In the genomic region with DNA sequence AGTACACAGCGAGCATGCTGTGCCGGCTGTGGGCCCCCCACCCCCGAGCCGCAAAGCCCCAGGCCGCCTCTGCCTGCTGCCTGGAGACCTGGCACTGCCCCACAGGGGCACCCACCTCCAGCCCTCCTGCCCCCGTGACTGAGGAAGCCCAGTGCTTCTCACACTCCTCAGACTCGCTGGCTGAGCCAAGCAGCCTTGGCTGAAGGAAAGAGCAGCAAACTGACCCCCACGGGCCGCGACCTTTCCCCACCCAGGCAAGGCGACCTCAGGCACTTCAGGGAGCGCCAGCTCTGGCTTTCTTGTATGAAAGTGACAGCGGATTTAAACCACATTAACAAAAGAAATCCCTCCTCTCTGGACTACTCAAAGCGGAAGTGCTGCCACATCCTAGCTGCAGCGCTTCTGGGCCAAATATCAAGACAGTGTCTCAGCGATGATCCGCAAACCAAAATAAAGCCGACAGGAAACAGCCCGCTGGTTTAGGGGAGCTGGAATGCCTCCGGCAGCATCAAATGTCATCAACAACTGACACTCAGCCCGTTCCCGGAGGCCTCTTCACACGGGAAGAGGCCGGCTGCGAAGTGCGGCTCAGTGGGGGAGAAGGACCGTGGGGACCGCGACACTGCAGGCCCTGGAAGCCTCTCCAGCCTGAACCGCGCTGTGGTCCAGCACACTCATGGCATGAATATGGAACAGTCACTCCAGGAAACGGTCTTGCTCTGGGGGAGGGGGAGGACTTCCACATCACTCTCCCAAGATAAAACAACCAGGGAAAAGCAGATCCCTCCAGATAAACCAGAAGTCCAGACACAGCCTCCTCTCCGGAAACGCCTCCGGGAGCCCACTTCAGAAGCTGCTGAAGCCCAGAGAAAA, we compare ENCODE assay signal across 1 cellular context.
TF ChIP-seq lines count a peak whose summit lies in the region.

No MANE protein-coding gene starts in this region.

TF ChIP-seq in H1, 55 proteins besides CTCF, POLR2A, EP300 and RAD21:
- 0 out of 2 replicates have a peak, but pooled peaks have one; percentile 51 for TF ChIP-seq TEAD4 (IDR thresholded peaks at IDR 0.05; ENCODE audit: low read depth, low read length)
- no peak for TF ChIP-seq POU5F1 (IDR thresholded peaks at IDR 0.05; ENCODE audit: low read depth, low read length)
- peak; percentile 77 for TF ChIP-seq CTBP2 (IDR thresholded peaks at IDR 0.05; ENCODE audit: borderline replicate concordance, insufficient read depth, insufficient read length, low read length)
- TF ChIP-seq SIN3A (conservative IDR thresholded peaks at IDR 0.05 in 1 of 2, IDR thresholded peaks at IDR 0.05 in 1 of 2; ENCODE audit: low read depth in 1 of 2, low read length in 2 of 2), result peak in 1 of 2 experiments; percentile 50; a peak in 2 of 4 replicates
- no peak for TF ChIP-seq SP2 (IDR thresholded peaks at IDR 0.05; ENCODE audit: low read length)
- no peak for TF ChIP-seq HDAC2 (IDR thresholded peaks at IDR 0.05; ENCODE audit: borderline replicate concordance in 1 of 2, low read depth in 2 of 2, low read length in 2 of 2)
- TF ChIP-seq, protein P1, sequence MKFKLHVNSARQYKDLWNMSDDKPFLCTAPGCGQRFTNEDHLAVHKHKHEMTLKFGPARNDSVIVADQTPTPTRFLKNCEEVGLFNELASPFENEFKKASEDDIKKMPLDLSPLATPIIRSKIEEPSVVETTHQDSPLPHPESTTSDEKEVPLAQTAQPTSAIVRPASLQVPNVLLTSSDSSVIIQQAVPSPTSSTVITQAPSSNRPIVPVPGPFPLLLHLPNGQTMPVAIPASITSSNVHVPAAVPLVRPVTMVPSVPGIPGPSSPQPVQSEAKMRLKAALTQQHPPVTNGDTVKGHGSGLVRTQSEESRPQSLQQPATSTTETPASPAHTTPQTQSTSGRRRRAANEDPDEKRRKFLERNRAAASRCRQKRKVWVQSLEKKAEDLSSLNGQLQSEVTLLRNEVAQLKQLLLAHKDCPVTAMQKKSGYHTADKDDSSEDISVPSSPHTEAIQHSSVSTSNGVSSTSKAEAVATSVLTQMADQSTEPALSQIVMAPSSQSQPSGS (IDR thresholded peaks at IDR 0.05; ENCODE audit: low read length), result no peak
- TF ChIP-seq CBX8 (IDR thresholded peaks at IDR 0.05; ENCODE audit: borderline replicate concordance, low read depth, low read length), result no peak
- TF ChIP-seq SP4 (IDR thresholded peaks at IDR 0.05; ENCODE audit: low read length), result no peak
- TF ChIP-seq CBX5 (IDR thresholded peaks at IDR 0.05; ENCODE audit: low read depth, low read length), result no peak
- no peak for TF ChIP-seq MAFK (IDR thresholded peaks at IDR 0.05; ENCODE audit: low read depth, low read length)
- TF ChIP-seq EZH2 (IDR thresholded peaks at IDR 0.05; ENCODE audit: low read depth, low read length, severe bottlenecking), result peak; percentile 12
- TF ChIP-seq, protein P2, sequence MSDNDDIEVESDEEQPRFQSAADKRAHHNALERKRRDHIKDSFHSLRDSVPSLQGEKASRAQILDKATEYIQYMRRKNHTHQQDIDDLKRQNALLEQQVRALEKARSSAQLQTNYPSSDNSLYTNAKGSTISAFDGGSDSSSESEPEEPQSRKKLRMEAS (IDR thresholded peaks at IDR 0.05), result no peak
- TF ChIP-seq KDM5A (IDR thresholded peaks at IDR 0.05; ENCODE audit: low read length), result no peak
- 0 out of 2 replicates have a peak, but pooled peaks have one; percentile 25 for TF ChIP-seq SUZ12 (IDR thresholded peaks at IDR 0.05; ENCODE audit: low read length)
- TF ChIP-seq PHF8 (conservative IDR thresholded peaks at IDR 0.05; ENCODE audit: low read depth, low read length), result no peak
